Comparison of ENCODE assay signal across 1 cellular context in genomic region chr11:1877211-1878133, GRCh38.
TF ChIP-seq lines count a peak whose summit lies in the region.

No MANE protein-coding gene starts in this region.

TF ChIP-seq in GM23338, 12 proteins besides CTCF, POLR2A, EP300 and RAD21 (continued from another document):
- TF ChIP-seq ZNF462 (CRISPR knock-in tag; IDR thresholded peaks at IDR 0.05): no peak
- no peak for TF ChIP-seq NANOG (IDR thresholded peaks at IDR 0.05; ENCODE audit: borderline replicate concordance)
